22 cellular contexts compared by ENCODE assay signal in genomic region chr10:43354879-43355380, GRCh38. TPM values are rescaled to one million over a fixed set of nuclear protein-coding genes. Genes with fewer than 3 reads are reported as not detected.
DNase-seq lines count a peak whose midpoint lies in the region; ATAC-seq, FAIRE-seq and TF ChIP-seq lines count a peak whose summit lies in the region.
"Had no signal": no experiment of that assay in that cellular context is flagged by ENCODE, and none has a peak within 500 bp of the region (broad histone marks: within the 10 kb centered on the region; RNA-seq: fewer than 3 reads in every experiment).

No MANE protein-coding gene starts in this region.

- H3K27me3 ChIP-seq in RWPE2 (ENCODE audit: insufficient read depth, poor library complexity, severe bottlenecking) (no peaks in the 10 kb centered on the region), keratinocyte (ENCODE audit: control insufficient read depth, extremely low read depth, insufficient read depth, low read length) (no peaks in the 10 kb centered on the region), BE2C (no peaks in the 10 kb centered on the region)
- H3K27me3 ChIP-seq: MG63, SJCRH30 had no signal

- H3K9me3 ChIP-seq in RWPE2 (ENCODE audit: severe bottlenecking) (no peaks in the 10 kb centered on the region), keratinocyte (ENCODE audit: control insufficient read depth, low read depth, low read length) (no peaks in the 10 kb centered on the region), BE2C (no peaks in the 10 kb centered on the region)
- H3K9me3 ChIP-seq: MG63, SJCRH30 had no signal

- CTCF ChIA-PET in activated CD4-positive, alpha-beta memory T cell treated with anti-CD3 and anti-CD28 coated beads, Interleukin-2, amount 10 ng/mL, durations not matched to agents 7 days and 5 days (lab: Charles Lee): interaction anchor here (0.7 to 1.8 kb wide), 10 partner anchors 8 to 150 kb away, joined by 3 to 7 read pairs (median 4); partner anchors contain the start of gene RASGEF1A
- CTCF ChIA-PET in activated CD4-positive, alpha-beta memory T cell treated with anti-CD3 and anti-CD28 coated beads for 36 hours (lab: Charles Lee): interaction anchor here (0.6 to 4.4 kb wide), 5 partner anchors 15 to 153 kb away, joined by 3 to 17 read pairs (median 4); no protein-coding TSS in a partner anchor

- H3K27ac ChIP-seq in RWPE2 (ENCODE audit: poor library complexity, severe bottlenecking) (peak overlapping the region; percentile 66), keratinocyte (ENCODE audit: control insufficient read depth, insufficient read depth, low read length) (no peak overlapping the region)
- H3K27ac ChIP-seq: HL-60, KMS-11, SJCRH30 had no signal

- no peaks in the 10 kb centered on the region for H3K36me3 ChIP-seq in RWPE2 (ENCODE audit: low read depth)
- no peaks in the 10 kb centered on the region for H3K36me3 ChIP-seq in keratinocyte (ENCODE audit: control insufficient read depth in 2 of 2, extremely low read depth in 1 of 2, insufficient read depth in 2 of 2, low read length in 2 of 2)
- H3K36me3 ChIP-seq in BE2C: no peaks in the 10 kb centered on the region
- H3K36me3 ChIP-seq: MG63, SJCRH30 had no signal

- H3K9me3 Mint-ChIP-seq in activated CD4-positive, alpha-beta memory T cell treated with anti-CD3 and anti-CD28 coated beads, Interleukin-2, amount 10 ng/mL, durations not matched to agents 7 days and 5 days: no peaks in the 10 kb centered on the region
- no peaks in the 10 kb centered on the region for H3K9me3 Mint-ChIP-seq in activated CD4-positive, alpha-beta memory T cell treated with anti-CD3 and anti-CD28 coated beads for 36 hours

- peak overlapping the region; percentile 5 for H3K27ac Mint-ChIP-seq in activated CD4-positive, alpha-beta memory T cell treated with anti-CD3 and anti-CD28 coated beads, Interleukin-2, amount 10 ng/mL, durations not matched to agents 7 days and 5 days
- H3K27ac Mint-ChIP-seq in activated CD4-positive, alpha-beta memory T cell treated with anti-CD3 and anti-CD28 coated beads for 36 hours: no peak overlapping the region

- H3K4me1 Mint-ChIP-seq in activated CD4-positive, alpha-beta memory T cell treated with anti-CD3 and anti-CD28 coated beads, Interleukin-2, amount 10 ng/mL, durations not matched to agents 7 days and 5 days: peaks cover 47% of the 10 kb centered on the region
- peaks cover 20% of the 10 kb centered on the region for H3K4me1 Mint-ChIP-seq in activated CD4-positive, alpha-beta memory T cell treated with anti-CD3 and anti-CD28 coated beads for 36 hours (ENCODE audit: low read depth)

- POLR2A ChIA-PET in activated CD4-positive, alpha-beta memory T cell treated with anti-CD3 and anti-CD28 coated beads, Interleukin-2, amount 10 ng/mL, durations not matched to agents 7 days and 5 days (lab: Charles Lee): interaction anchor here (0.7 to 2.4 kb wide), 4 partner anchors 24 to 68 kb away, joined by 3 to 7 read pairs (median 4); partner anchors contain the start of gene HNRNPF
- POLR2A ChIA-PET in activated CD4-positive, alpha-beta memory T cell treated with anti-CD3 and anti-CD28 coated beads for 36 hours (lab: Charles Lee): no interaction called here

- intact Hi-C loops in activated CD4-positive, alpha-beta memory T cell treated with anti-CD3 and anti-CD28 coated beads for 36 hours (cut with micrococcal nuclease): no loop called here

- peak overlapping the region; percentile 12 for H2AFZ ChIP-seq in keratinocyte (ENCODE audit: control insufficient read depth, low read length)

- ATAC-seq in RWPE2 (ENCODE audit: low read depth) (no peak), HG02588 (IDR thresholded peaks at IDR 0.05; ENCODE audit: unreplicated experiment) (no peak)

- H3K27me3 Mint-ChIP-seq in activated CD4-positive, alpha-beta memory T cell treated with anti-CD3 and anti-CD28 coated beads, Interleukin-2, amount 10 ng/mL, durations not matched to agents 7 days and 5 days: peaks cover 14% of the 10 kb centered on the region
- peaks cover 9% of the 10 kb centered on the region for H3K27me3 Mint-ChIP-seq in activated CD4-positive, alpha-beta memory T cell treated with anti-CD3 and anti-CD28 coated beads for 36 hours

- dilution Hi-C loops in keratinocyte (cut with MboI; ENCODE audit: extremely low pct_ligation_motif_present, low sequenced_read_pairs): no loop called here

- no peak overlapping the region for H3K4me2 ChIP-seq in keratinocyte (ENCODE audit: control insufficient read depth, extremely low read depth, insufficient read depth, low read depth, low read length)
- H3K4me2 ChIP-seq: KMS-11 had no signal

- no peak overlapping the region for H3K4me3 Mint-ChIP-seq in activated CD4-positive, alpha-beta memory T cell treated with anti-CD3 and anti-CD28 coated beads, Interleukin-2, amount 10 ng/mL, durations not matched to agents 7 days and 5 days
- no peak overlapping the region for H3K4me3 Mint-ChIP-seq in activated CD4-positive, alpha-beta memory T cell treated with anti-CD3 and anti-CD28 coated beads for 36 hours

- H3K4me3 ChIP-seq in RWPE2 (ENCODE audit: severe bottlenecking) (no peak overlapping the region), keratinocyte (ENCODE audit: control insufficient read depth in 2 of 3, extremely low read depth in 1 of 3, insufficient read depth in 2 of 3, low read depth in 1 of 3, low read length in 3 of 3) (no peak overlapping the region), BE2C (ENCODE audit: low read depth, low read length) (no peak overlapping the region)
- H3K4me3 ChIP-seq: MG63, SJCRH30 had no signal

- no peak overlapping the region for H3K9ac ChIP-seq in keratinocyte (ENCODE audit: control insufficient read depth, extremely low read depth, insufficient read depth, low read length)
- H3K9ac ChIP-seq: KMS-11 had no signal

- H3K79me2 ChIP-seq in keratinocyte (ENCODE audit: control insufficient read depth, insufficient read depth, low read length): no peaks in the 10 kb centered on the region

- no peaks in the 10 kb centered on the region for H4K20me1 ChIP-seq in keratinocyte (ENCODE audit: control insufficient read depth, extremely low read depth, insufficient read depth, low read length)

- no peaks in the 10 kb centered on the region for H3K9me1 ChIP-seq in keratinocyte (ENCODE audit: control insufficient read depth, extremely low read depth, insufficient read depth, low read length)

- H3K4me1 ChIP-seq in RWPE2 (ENCODE audit: insufficient read depth, poor library complexity, severe bottlenecking) (peaks cover 10% of the 10 kb centered on the region), keratinocyte (ENCODE audit: control insufficient read depth, extremely low read depth, insufficient read depth, low read length) (peaks cover 27% of the 10 kb centered on the region), BE2C (no peaks in the 10 kb centered on the region)
- H3K4me1 ChIP-seq: SJCRH30 had no signal

- no peak for TF ChIP-seq CTCF in RWPE2 (IDR thresholded peaks at IDR 0.05; ENCODE audit: poor library complexity, severe bottlenecking)
- TF ChIP-seq CTCF in keratinocyte (optimal IDR thresholded peaks at IDR 0.05 in 1 of 3, IDR thresholded peaks at IDR 0.05 in 1 of 3, conservative IDR thresholded peaks at IDR 0.05 in 1 of 3; ENCODE audit: extremely low read depth in 1 of 3, insufficient read depth in 2 of 3, low read length in 3 of 3): no peak
- TF ChIP-seq CTCF in BE2C (IDR thresholded peaks at IDR 0.05; ENCODE audit: low read depth, low read length): no peak

- H3K36me3 Mint-ChIP-seq in activated CD4-positive, alpha-beta memory T cell treated with anti-CD3 and anti-CD28 coated beads, Interleukin-2, amount 10 ng/mL, durations not matched to agents 7 days and 5 days (ENCODE audit: low read depth): peaks cover 1% of the 10 kb centered on the region
- H3K36me3 Mint-ChIP-seq in activated CD4-positive, alpha-beta memory T cell treated with anti-CD3 and anti-CD28 coated beads for 36 hours: peaks cover under 1% of the 10 kb centered on the region
- H3K36me3 Mint-ChIP-seq: CD4-positive, CD25-positive, alpha-beta regulatory T cell had no signal

- no peak for DNase-seq in activated CD4-positive, alpha-beta memory T cell treated with anti-CD3 and anti-CD28 coated beads, Interleukin-2, amount 10 ng/mL, durations not matched to agents 7 days and 5 days
- DNase-seq in activated CD4-positive, alpha-beta memory T cell treated with anti-CD3 and anti-CD28 coated beads for 36 hours: no peak
- DNase-seq in RWPE2 (ENCODE audit: low spot score) (no peak), keratinocyte (ENCODE audit: low read depth, low spot score) (no peak), BE2C (no peak), Kasumi-1 (lab: John Stamatoyannopoulos, UW) (no peak), CD1c-positive myeloid dendritic cell (ENCODE audit: extremely low spot score) (no peak)
- DNase-seq: DMS79 treated with DMSO at 0.1 percent for 48 hours, MG63, NCI-H1092 treated with DMSO at 0.1 percent for 48 hours, NCI-H187, NCI-H446 treated with DMSO at 0.1 percent for 48 hours, NCI-H748 treated with DMSO at 0.1 percent for 48 hours, SJCRH30 had no signal

- FAIRE-seq in keratinocyte (lab: Jason Lieb, UNC): peak; percentile 57
- FAIRE-seq: A204.1, D721Med, G401.6, GM12891 had no signal

RNA-seq across cellular contexts. Expression of gene FXYD4, which starts 16.5 kb away (rescaled TPM):
- not detected for total RNA-seq in activated CD4-positive, alpha-beta memory T cell treated with anti-CD3 and anti-CD28 coated beads, Interleukin-2, amount 10 ng/mL, durations not matched to agents 7 days and 5 days
- not detected for total RNA-seq in activated CD4-positive, alpha-beta memory T cell treated with anti-CD3 and anti-CD28 coated beads for 36 hours
- polyA plus RNA-seq in keratinocyte: not detected in 3 replicates
- polyA plus RNA-seq in keratinocyte (2011; ENCODE audit: low read depth): not detected
- not detected in 2 replicates for polyA plus RNA-seq in keratinocyte (2011; cell fraction: cytosol; rRNA removed)
- polyA plus RNA-seq in keratinocyte (2011; cell fraction: nucleus; rRNA removed): not detected in 2 replicates
- polyA plus RNA-seq in keratinocyte (2012; ENCODE audit: low replicate concordance): not detected in 2 replicates
- polyA minus RNA-seq in keratinocyte: not detected in 3 replicates
- polyA minus RNA-seq in keratinocyte (2011; cell fraction: cytosol; rRNA and poly(A)+ RNA removed): not detected
- not detected in 2 replicates for polyA minus RNA-seq in keratinocyte (2011; cell fraction: nucleus; rRNA and poly(A)+ RNA removed)
- polyA plus RNA-seq in BE2C (2012; ENCODE audit: insufficient read depth, insufficient read length, low read depth): not detected
- total RNA-seq: CD4-positive, CD25-positive, alpha-beta regulatory T cell; SJCRH30 had no signal
- polyA plus RNA-seq: CD4-positive, CD25-positive, alpha-beta regulatory T cell had no signal

RNA-seq across cellular contexts. Expression of gene HNRNPF, which starts 54.1 kb away (rescaled TPM):
- total RNA-seq in activated CD4-positive, alpha-beta memory T cell treated with anti-CD3 and anti-CD28 coated beads, Interleukin-2, amount 10 ng/mL, durations not matched to agents 7 days and 5 days: 100 to 1,000 TPM; 477 to 494 TPM
- 100 to 1,000 TPM; 504 to 518 TPM for total RNA-seq in activated CD4-positive, alpha-beta memory T cell treated with anti-CD3 and anti-CD28 coated beads for 36 hours
- polyA plus RNA-seq in keratinocyte: 164 to 238 TPM (median 230 TPM) in 3 replicates
- 149 TPM for polyA plus RNA-seq in keratinocyte (2011; ENCODE audit: low read depth)
- polyA plus RNA-seq in keratinocyte (2011; cell fraction: cytosol; rRNA removed): 154 and 156 TPM in 2 replicates
- polyA plus RNA-seq in keratinocyte (2011; cell fraction: nucleus; rRNA removed): 171 and 186 TPM in 2 replicates
- polyA plus RNA-seq in keratinocyte (2012; ENCODE audit: low replicate concordance): 128 and 184 TPM in 2 replicates
- polyA minus RNA-seq in keratinocyte: 160 to 224 TPM (median 169 TPM) in 3 replicates
- polyA minus RNA-seq in keratinocyte (2011; cell fraction: cytosol; rRNA and poly(A)+ RNA removed): 138 TPM
- 79.5 and 115 TPM in 2 replicates for polyA minus RNA-seq in keratinocyte (2011; cell fraction: nucleus; rRNA and poly(A)+ RNA removed)
- 240 TPM for polyA plus RNA-seq in BE2C (2012; ENCODE audit: insufficient read depth, insufficient read length, low read depth)
